In the genomic region with DNA sequence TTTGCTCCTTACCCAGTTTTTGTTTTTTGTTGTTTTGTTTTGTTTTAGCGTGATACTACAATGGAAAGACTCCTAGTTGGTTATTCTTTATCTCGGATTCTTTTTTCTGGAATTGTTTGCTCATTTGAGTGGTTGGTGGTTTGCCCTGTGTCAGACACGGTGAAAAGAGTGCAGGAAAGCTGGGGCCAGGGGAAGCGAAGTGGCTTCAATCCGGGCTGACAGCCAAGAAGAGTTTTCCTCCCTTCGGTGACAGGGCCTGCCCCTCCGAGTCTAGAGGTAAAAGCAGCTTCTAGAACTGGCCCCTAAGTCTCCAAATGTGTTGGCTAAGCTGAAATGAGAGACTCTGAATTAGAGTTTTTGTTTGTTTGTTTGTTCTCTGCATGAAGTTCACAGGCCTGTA, we compare ENCODE assay signal across 1 cellular context.
TF ChIP-seq lines count a peak whose summit lies in the region.

No MANE protein-coding gene starts in this region.

TF ChIP-seq in K562, 482 proteins besides CTCF, POLR2A, EP300 and RAD21:
- TF ChIP-seq, protein P1, sequence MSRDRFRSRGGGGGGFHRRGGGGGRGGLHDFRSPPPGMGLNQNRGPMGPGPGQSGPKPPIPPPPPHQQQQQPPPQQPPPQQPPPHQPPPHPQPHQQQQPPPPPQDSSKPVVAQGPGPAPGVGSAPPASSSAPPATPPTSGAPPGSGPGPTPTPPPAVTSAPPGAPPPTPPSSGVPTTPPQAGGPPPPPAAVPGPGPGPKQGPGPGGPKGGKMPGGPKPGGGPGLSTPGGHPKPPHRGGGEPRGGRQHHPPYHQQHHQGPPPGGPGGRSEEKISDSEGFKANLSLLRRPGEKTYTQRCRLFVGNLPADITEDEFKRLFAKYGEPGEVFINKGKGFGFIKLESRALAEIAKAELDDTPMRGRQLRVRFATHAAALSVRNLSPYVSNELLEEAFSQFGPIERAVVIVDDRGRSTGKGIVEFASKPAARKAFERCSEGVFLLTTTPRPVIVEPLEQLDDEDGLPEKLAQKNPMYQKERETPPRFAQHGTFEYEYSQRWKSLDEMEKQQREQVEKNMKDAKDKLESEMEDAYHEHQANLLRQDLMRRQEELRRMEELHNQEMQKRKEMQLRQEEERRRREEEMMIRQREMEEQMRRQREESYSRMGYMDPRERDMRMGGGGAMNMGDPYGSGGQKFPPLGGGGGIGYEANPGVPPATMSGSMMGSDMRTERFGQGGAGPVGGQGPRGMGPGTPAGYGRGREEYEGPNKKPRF (IDR thresholded peaks at IDR 0.05; ENCODE audit: low read depth, low read length), result no peak
- TF ChIP-seq KDM5B (IDR thresholded peaks at IDR 0.05; ENCODE audit: insufficient replicate concordance, low read depth, low read length) (no peak), RBBP5 (IDR thresholded peaks at IDR 0.05; ENCODE audit: borderline replicate concordance, insufficient read depth, low read length, poor library complexity, severe bottlenecking) (no peak), ETV1 (tag; conservative IDR thresholded peaks at IDR 0.05; ENCODE audit: low read depth) (no peak), RHOXF2B (CRISPR knock-in tag; conservative IDR thresholded peaks at IDR 0.05) (no peak), ZNF785 (CRISPR knock-in tag; IDR thresholded peaks at IDR 0.05) (no peak), ZNF224 (CRISPR knock-in tag; IDR thresholded peaks at IDR 0.05) (no peak), ZNF583 (CRISPR knock-in tag; IDR thresholded peaks at IDR 0.05) (no peak), KLF1 (tag; IDR thresholded peaks at IDR 0.05) (no peak), ZNF316 (IDR thresholded peaks at IDR 0.05) (no peak), ZNF384 (IDR thresholded peaks at IDR 0.05; ENCODE audit: low read depth, low read length) (no peak)
- TF ChIP-seq, protein P2, sequence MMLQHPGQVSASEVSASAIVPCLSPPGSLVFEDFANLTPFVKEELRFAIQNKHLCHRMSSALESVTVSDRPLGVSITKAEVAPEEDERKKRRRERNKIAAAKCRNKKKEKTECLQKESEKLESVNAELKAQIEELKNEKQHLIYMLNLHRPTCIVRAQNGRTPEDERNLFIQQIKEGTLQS (IDR thresholded peaks at IDR 0.05), result no peak
- TF ChIP-seq, protein P2 (CRISPR knock-in tag; conservative IDR thresholded peaks at IDR 0.05), result no peak
- TF ChIP-seq, protein P3, sequence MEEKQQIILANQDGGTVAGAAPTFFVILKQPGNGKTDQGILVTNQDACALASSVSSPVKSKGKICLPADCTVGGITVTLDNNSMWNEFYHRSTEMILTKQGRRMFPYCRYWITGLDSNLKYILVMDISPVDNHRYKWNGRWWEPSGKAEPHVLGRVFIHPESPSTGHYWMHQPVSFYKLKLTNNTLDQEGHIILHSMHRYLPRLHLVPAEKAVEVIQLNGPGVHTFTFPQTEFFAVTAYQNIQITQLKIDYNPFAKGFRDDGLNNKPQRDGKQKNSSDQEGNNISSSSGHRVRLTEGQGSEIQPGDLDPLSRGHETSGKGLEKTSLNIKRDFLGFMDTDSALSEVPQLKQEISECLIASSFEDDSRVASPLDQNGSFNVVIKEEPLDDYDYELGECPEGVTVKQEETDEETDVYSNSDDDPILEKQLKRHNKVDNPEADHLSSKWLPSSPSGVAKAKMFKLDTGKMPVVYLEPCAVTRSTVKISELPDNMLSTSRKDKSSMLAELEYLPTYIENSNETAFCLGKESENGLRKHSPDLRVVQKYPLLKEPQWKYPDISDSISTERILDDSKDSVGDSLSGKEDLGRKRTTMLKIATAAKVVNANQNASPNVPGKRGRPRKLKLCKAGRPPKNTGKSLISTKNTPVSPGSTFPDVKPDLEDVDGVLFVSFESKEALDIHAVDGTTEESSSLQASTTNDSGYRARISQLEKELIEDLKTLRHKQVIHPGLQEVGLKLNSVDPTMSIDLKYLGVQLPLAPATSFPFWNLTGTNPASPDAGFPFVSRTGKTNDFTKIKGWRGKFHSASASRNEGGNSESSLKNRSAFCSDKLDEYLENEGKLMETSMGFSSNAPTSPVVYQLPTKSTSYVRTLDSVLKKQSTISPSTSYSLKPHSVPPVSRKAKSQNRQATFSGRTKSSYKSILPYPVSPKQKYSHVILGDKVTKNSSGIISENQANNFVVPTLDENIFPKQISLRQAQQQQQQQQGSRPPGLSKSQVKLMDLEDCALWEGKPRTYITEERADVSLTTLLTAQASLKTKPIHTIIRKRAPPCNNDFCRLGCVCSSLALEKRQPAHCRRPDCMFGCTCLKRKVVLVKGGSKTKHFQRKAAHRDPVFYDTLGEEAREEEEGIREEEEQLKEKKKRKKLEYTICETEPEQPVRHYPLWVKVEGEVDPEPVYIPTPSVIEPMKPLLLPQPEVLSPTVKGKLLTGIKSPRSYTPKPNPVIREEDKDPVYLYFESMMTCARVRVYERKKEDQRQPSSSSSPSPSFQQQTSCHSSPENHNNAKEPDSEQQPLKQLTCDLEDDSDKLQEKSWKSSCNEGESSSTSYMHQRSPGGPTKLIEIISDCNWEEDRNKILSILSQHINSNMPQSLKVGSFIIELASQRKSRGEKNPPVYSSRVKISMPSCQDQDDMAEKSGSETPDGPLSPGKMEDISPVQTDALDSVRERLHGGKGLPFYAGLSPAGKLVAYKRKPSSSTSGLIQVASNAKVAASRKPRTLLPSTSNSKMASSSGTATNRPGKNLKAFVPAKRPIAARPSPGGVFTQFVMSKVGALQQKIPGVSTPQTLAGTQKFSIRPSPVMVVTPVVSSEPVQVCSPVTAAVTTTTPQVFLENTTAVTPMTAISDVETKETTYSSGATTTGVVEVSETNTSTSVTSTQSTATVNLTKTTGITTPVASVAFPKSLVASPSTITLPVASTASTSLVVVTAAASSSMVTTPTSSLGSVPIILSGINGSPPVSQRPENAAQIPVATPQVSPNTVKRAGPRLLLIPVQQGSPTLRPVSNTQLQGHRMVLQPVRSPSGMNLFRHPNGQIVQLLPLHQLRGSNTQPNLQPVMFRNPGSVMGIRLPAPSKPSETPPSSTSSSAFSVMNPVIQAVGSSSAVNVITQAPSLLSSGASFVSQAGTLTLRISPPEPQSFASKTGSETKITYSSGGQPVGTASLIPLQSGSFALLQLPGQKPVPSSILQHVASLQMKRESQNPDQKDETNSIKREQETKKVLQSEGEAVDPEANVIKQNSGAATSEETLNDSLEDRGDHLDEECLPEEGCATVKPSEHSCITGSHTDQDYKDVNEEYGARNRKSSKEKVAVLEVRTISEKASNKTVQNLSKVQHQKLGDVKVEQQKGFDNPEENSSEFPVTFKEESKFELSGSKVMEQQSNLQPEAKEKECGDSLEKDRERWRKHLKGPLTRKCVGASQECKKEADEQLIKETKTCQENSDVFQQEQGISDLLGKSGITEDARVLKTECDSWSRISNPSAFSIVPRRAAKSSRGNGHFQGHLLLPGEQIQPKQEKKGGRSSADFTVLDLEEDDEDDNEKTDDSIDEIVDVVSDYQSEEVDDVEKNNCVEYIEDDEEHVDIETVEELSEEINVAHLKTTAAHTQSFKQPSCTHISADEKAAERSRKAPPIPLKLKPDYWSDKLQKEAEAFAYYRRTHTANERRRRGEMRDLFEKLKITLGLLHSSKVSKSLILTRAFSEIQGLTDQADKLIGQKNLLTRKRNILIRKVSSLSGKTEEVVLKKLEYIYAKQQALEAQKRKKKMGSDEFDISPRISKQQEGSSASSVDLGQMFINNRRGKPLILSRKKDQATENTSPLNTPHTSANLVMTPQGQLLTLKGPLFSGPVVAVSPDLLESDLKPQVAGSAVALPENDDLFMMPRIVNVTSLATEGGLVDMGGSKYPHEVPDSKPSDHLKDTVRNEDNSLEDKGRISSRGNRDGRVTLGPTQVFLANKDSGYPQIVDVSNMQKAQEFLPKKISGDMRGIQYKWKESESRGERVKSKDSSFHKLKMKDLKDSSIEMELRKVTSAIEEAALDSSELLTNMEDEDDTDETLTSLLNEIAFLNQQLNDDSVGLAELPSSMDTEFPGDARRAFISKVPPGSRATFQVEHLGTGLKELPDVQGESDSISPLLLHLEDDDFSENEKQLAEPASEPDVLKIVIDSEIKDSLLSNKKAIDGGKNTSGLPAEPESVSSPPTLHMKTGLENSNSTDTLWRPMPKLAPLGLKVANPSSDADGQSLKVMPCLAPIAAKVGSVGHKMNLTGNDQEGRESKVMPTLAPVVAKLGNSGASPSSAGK (IDR thresholded peaks at IDR 0.05), result no peak
- TF ChIP-seq, protein P4, sequence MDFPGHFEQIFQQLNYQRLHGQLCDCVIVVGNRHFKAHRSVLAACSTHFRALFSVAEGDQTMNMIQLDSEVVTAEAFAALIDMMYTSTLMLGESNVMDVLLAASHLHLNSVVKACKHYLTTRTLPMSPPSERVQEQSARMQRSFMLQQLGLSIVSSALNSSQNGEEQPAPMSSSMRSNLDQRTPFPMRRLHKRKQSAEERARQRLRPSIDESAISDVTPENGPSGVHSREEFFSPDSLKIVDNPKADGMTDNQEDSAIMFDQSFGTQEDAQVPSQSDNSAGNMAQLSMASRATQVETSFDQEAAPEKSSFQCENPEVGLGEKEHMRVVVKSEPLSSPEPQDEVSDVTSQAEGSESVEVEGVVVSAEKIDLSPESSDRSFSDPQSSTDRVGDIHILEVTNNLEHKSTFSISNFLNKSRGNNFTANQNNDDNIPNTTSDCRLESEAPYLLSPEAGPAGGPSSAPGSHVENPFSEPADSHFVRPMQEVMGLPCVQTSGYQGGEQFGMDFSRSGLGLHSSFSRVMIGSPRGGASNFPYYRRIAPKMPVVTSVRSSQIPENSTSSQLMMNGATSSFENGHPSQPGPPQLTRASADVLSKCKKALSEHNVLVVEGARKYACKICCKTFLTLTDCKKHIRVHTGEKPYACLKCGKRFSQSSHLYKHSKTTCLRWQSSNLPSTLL (IDR thresholded peaks at IDR 0.05), result no peak
